Comparison of ENCODE assay signal across 8 cellular contexts in genomic region chr1:21659099-21659923, GRCh38. TPM values are rescaled to one million over a fixed set of nuclear protein-coding genes. Genes with fewer than 3 reads are reported as not detected.
DNase-seq lines count a peak whose midpoint lies in the region; ATAC-seq and TF ChIP-seq lines count a peak whose summit lies in the region.

No MANE protein-coding gene starts in this region.

- H3K36me3 Mint-ChIP-seq in Calu3 (ENCODE audit: insufficient read depth, unreplicated experiment), result no peaks in the 10 kb centered on the region
- H3K36me3 Mint-ChIP-seq in natural killer cell, result no peaks in the 10 kb centered on the region
- H3K36me3 Mint-ChIP-seq in stimulated activated memory B cell treated with anti-CD40 and anti-IgM and Interleukin-4, amounts not matched to agents 10 μg/mL and 1 μg/mL and 100 μg/mL, for 72 hours, result no peaks in the 10 kb centered on the region

- intact Hi-C loops in Calu3 (cut with micrococcal nuclease; ENCODE audit: unreplicated experiment), result loop anchor here (5.0 to 10.0 kb wide), 3 partner anchors 62 to 287 kb away; no protein-coding TSS in a partner anchor
- intact Hi-C loops in esophagus squamous epithelium (cut with DNase I), result loop anchor here (10.0 kb wide), 2 partner anchors 135 to 295 kb away; no protein-coding TSS in a partner anchor
- intact Hi-C loops in natural killer cell (cut with micrococcal nuclease), result loop anchor here (10.0 kb wide), 1 partner anchor 405 kb away; no protein-coding TSS in a partner anchor

- CTCF ChIA-PET in Calu3 (lab: Charles Lee), result interaction anchor here (0.5 to 1.4 kb wide), 4 partner anchors 142 to 535 kb away, joined by 3 to 11 read pairs (median 4); no protein-coding TSS in a partner anchor

- H3K9me3 Mint-ChIP-seq in Calu3 (ENCODE audit: low read depth, unreplicated experiment) (no peaks in the 10 kb centered on the region), natural killer cell (no peaks in the 10 kb centered on the region)
- no peaks in the 10 kb centered on the region for H3K9me3 Mint-ChIP-seq in stimulated activated memory B cell treated with anti-CD40 and anti-IgM and Interleukin-4, amounts not matched to agents 10 μg/mL and 1 μg/mL and 100 μg/mL, for 72 hours

- no peaks in the 10 kb centered on the region for H3K9me3 ChIP-seq in esophagus squamous epithelium

- H3K4me1 ChIP-seq in esophagus squamous epithelium, result peaks cover 4 to 22% (median 4%) of the 10 kb centered on the region in 3 donors

- H3K36me3 ChIP-seq in esophagus squamous epithelium, result no peaks in the 10 kb centered on the region

- 0 to 8% methylated on average over 8 to 23 of the region's 64 CpGs for WGBS in esophagus squamous epithelium, 2 donors

- H3K27me3 Mint-ChIP-seq in Calu3 (ENCODE audit: unreplicated experiment), result peaks cover 19% of the 10 kb centered on the region
- H3K27me3 Mint-ChIP-seq in natural killer cell (ENCODE audit: low read depth in 2 of 2), result peaks cover 9 to 24% of the 10 kb centered on the region in 2 donors
- H3K27me3 Mint-ChIP-seq in stimulated activated memory B cell treated with anti-CD40 and anti-IgM and Interleukin-4, amounts not matched to agents 10 μg/mL and 1 μg/mL and 100 μg/mL, for 72 hours, result peaks cover 51% of the 10 kb centered on the region

- TF ChIP-seq CTCF in Calu3 (IDR thresholded peaks at IDR 0.05; ENCODE audit: unreplicated experiment) (peak; percentile 86), esophagus squamous epithelium (IDR thresholded peaks at IDR 0.05) (peak; percentile 88 to 98 (median 95)), natural killer cell (IDR thresholded peaks at IDR 0.05) (peak; percentile 72)

- ATAC-seq in natural killer cell, result peak; percentile 92 to 99 (median 97)
- ATAC-seq in stimulated activated memory B cell treated with anti-CD40 and anti-IgM and Interleukin-4, amounts not matched to agents 10 μg/mL and 1 μg/mL and 100 μg/mL, for 72 hours, result peak; percentile 70

- peak overlapping the region in 1 of 4 donors; percentile 46 for H3K4me3 ChIP-seq in esophagus squamous epithelium

- BruUV-seq in Calu3 (replicated peaks; lab: Mats Ljungman, UMichigan), result no TSS peak

- peak overlapping the region; percentile 56 for H3K4me3 Mint-ChIP-seq in Calu3 (ENCODE audit: low read depth, unreplicated experiment)
- H3K4me3 Mint-ChIP-seq in natural killer cell, result no peak overlapping the region
- H3K4me3 Mint-ChIP-seq in stimulated activated memory B cell treated with anti-CD40 and anti-IgM and Interleukin-4, amounts not matched to agents 10 μg/mL and 1 μg/mL and 100 μg/mL, for 72 hours, result peak overlapping the region; percentile 55

- H3K27ac ChIP-seq in esophagus squamous epithelium, result no peak overlapping the region

- peak; percentile 80 for DNase-seq in Calu3
- DNase-seq in HuH-7 (ENCODE audit: low spot score), result peak; percentile 87
- peak; percentile 83 for DNase-seq in OCI-M1 (lab: John Stamatoyannopoulos, UW)
- DNase-seq in activated T-cell treated with anti-CD3 and anti-CD28 coated beads, Interleukin-2, amount 50 U/mL, for 1 hour, result peak; percentile 89
- DNase-seq in esophagus squamous epithelium (lab: John Stamatoyannopoulos, UW), result peak; percentile 14
- peak; percentile 77 for DNase-seq in natural killer cell
- no peak for DNase-seq in amniotic stem cell (lab: John Stamatoyannopoulos, UW)

- no peak for TF ChIP-seq POLR2A in esophagus squamous epithelium (IDR thresholded peaks at IDR 0.05)

- H3K27ac Mint-ChIP-seq in Calu3 (ENCODE audit: unreplicated experiment) (no peak overlapping the region), natural killer cell (no peak overlapping the region)
- H3K27ac Mint-ChIP-seq in stimulated activated memory B cell treated with anti-CD40 and anti-IgM and Interleukin-4, amounts not matched to agents 10 μg/mL and 1 μg/mL and 100 μg/mL, for 72 hours, result no peak overlapping the region

- H3K4me1 Mint-ChIP-seq in Calu3 (ENCODE audit: low read depth, unreplicated experiment), result peaks cover 7% of the 10 kb centered on the region
- H3K4me1 Mint-ChIP-seq in natural killer cell, result peaks cover 0 to 8% of the 10 kb centered on the region in 2 donors
- peaks cover 16% of the 10 kb centered on the region for H3K4me1 Mint-ChIP-seq in stimulated activated memory B cell treated with anti-CD40 and anti-IgM and Interleukin-4, amounts not matched to agents 10 μg/mL and 1 μg/mL and 100 μg/mL, for 72 hours

- peaks cover 0 to 52% (median 0%) of the 10 kb centered on the region in 4 donors for H3K27me3 ChIP-seq in esophagus squamous epithelium

RNA-seq across cellular contexts. Expression of gene RAP1GAP, which starts 9.8 kb away (rescaled TPM):
- total RNA-seq in Calu3 (2022) (23.8 and 26.8 TPM in 2 replicates), esophagus squamous epithelium (1 to 10 TPM; 1.9 to 6.8 (median 5.0) TPM), natural killer cell (1 to 10 TPM in 1 of 3 donors, under 1 TPM in 1, not detected in 1; 0.47 to 1.1 TPM)
